ENCODE assay signal across 8 cellular contexts in genomic region chr12:46430340-46430948, GRCh38. TPM values are rescaled to one million over a fixed set of nuclear protein-coding genes. Genes with fewer than 3 reads are reported as not detected.
DNase-seq lines count a peak whose midpoint lies in the region; ATAC-seq and TF ChIP-seq lines count a peak whose summit lies in the region.

No MANE protein-coding gene starts in this region.

- DNase-seq in GM10266 (ENCODE audit: extremely low spot score) (peak; percentile 41), HuH-7 (ENCODE audit: low spot score) (peak; percentile 38), adipocyte (ENCODE audit: low read depth) (peak; percentile 76), iris pigment epithelial cell (ENCODE audit: low read depth) (peak; percentile 96), vagina (ENCODE audit: extremely low spot score in 2 of 2) (no peak), OCI-M2 (lab: John Stamatoyannopoulos, UW; ENCODE audit: unreplicated experiment) (no peak), NCI-H2196 treated with DMSO at 0.1 percent for 48 hours (lab: John Stamatoyannopoulos, UW; ENCODE audit: unreplicated experiment) (no peak)

- peak overlapping the region; percentile 31 for H3K4me3 ChIP-seq in adipocyte (ENCODE audit: low read length)
- no peak overlapping the region for H3K4me3 ChIP-seq in vagina

- H3K27ac ChIP-seq in vagina, result peak overlapping the region; percentile 53

- H3K9me3 ChIP-seq in adipocyte (ENCODE audit: control insufficient read depth, low read length) (no peaks in the 10 kb centered on the region), vagina (no peaks in the 10 kb centered on the region)

- ATAC-seq in HG03025 (IDR thresholded peaks at IDR 0.05; ENCODE audit: low FRiP score, unreplicated experiment), result no peak

- H3K27me3 ChIP-seq in adipocyte (replicated peaks; ENCODE audit: control insufficient read depth, insufficient read depth, low read length), result no peaks in the 10 kb centered on the region
- H3K27me3 ChIP-seq in vagina, result no peaks in the 10 kb centered on the region

- H3K9ac ChIP-seq in adipocyte (ENCODE audit: low read length), result peak overlapping the region; percentile 63

- no peaks in the 10 kb centered on the region for H3K36me3 ChIP-seq in adipocyte (ENCODE audit: control insufficient read depth, insufficient read depth, low read length, severe bottlenecking)
- H3K36me3 ChIP-seq in vagina, result no peaks in the 10 kb centered on the region

- intact Hi-C loops in vagina (cut with DNase I), result no loop called here

- H3K4me1 ChIP-seq in adipocyte (ENCODE audit: control insufficient read depth, insufficient read depth, low read length) (peaks cover 28% of the 10 kb centered on the region), vagina (peaks cover 17% of the 10 kb centered on the region)

- no peak for TF ChIP-seq POLR2A in vagina (IDR thresholded peaks at IDR 0.05)

- TF ChIP-seq CTCF in GM10266 (IDR thresholded peaks at IDR 0.05; ENCODE audit: control insufficient read depth, insufficient read depth, low read depth, missing control alignments) (no peak), vagina (IDR thresholded peaks at IDR 0.05) (no peak)

RNA-seq across cellular contexts. Expression of gene SLC38A2, which starts 57.9 kb away (rescaled TPM):
- total RNA-seq in vagina, result 352 TPM

Comparison
In these comparisons a context has a peak if more than half of its experiments do, and no peak if none do; other contexts are left out.
1. DNase-seq: peak in GM10266 (single experiment), HuH-7 (single experiment), adipocyte (single experiment) and iris pigment epithelial cell (single experiment); none in vagina (0 of 2), OCI-M2 (single experiment) and NCI-H2196 treated with DMSO at 0.1 percent for 48 hours (single experiment).